ENCODE assay signal across 8 cellular contexts in genomic region chr5:14581891-14582796, GRCh38. TPM values are rescaled to one million over a fixed set of nuclear protein-coding genes. Genes with fewer than 3 reads are reported as not detected.
DNase-seq lines count a peak whose midpoint lies in the region; ATAC-seq and TF ChIP-seq lines count a peak whose summit lies in the region.

No MANE protein-coding gene starts in this region.

- H3K18ac ChIP-seq in mesendoderm (ENCODE audit: low read length), result peak overlapping the region; percentile 13

- no peaks in the 10 kb centered on the region for H3K36me3 ChIP-seq in colonic mucosa
- H3K36me3 ChIP-seq in mesendoderm (ENCODE audit: control insufficient read depth, insufficient read depth, low read length), result no peaks in the 10 kb centered on the region

- no peak overlapping the region for H2BK15ac ChIP-seq in mesendoderm (replicated peaks; ENCODE audit: low read depth)

- H3K23ac ChIP-seq in mesendoderm (ENCODE audit: low read length), result no peak overlapping the region

- peak overlapping the region; percentile 74 for H3K4me3 ChIP-seq in colonic mucosa
- peak overlapping the region; percentile 51 for H3K4me3 ChIP-seq in mesendoderm (ENCODE audit: low read length)

- H2AK5ac ChIP-seq in mesendoderm (ENCODE audit: low read length), result no peak overlapping the region

- H3K27ac ChIP-seq in colonic mucosa (peak overlapping the region; percentile 62), mesendoderm (ENCODE audit: low read depth, low read length) (no peak overlapping the region)

- intact Hi-C loops in colonic mucosa (cut with DNase I), result no loop called here

- H2BK120ac ChIP-seq in mesendoderm (ENCODE audit: low read depth, low read length), result no peak overlapping the region

- H3K4me2 ChIP-seq in mesendoderm (ENCODE audit: low read length), result peak overlapping the region; percentile 64

- no peak for TF ChIP-seq CTCF in colonic mucosa (IDR thresholded peaks at IDR 0.05)

- ATAC-seq in GM18499 (IDR thresholded peaks at IDR 0.05; ENCODE audit: insufficient read depth, unreplicated experiment), result peak; percentile 53
- peak; percentile 73 for ATAC-seq in HG02759 (IDR thresholded peaks at IDR 0.05; ENCODE audit: unreplicated experiment)

- no peak overlapping the region for H4K8ac ChIP-seq in mesendoderm (ENCODE audit: low read depth, low read length)

- H3K27me3 ChIP-seq in colonic mucosa, result no peaks in the 10 kb centered on the region
- H3K27me3 ChIP-seq in mesendoderm (ENCODE audit: insufficient read depth, low read length, poor library complexity), result no peaks in the 10 kb centered on the region

- WGBS in mesendoderm (ENCODE audit: extremely low coverage, insufficient coverage, low lambda C conversion rate), result no CpG with 5 or more reads among the region's 86 CpGs

- H3K56ac ChIP-seq in mesendoderm (ENCODE audit: low read length), result peak overlapping the region; percentile 84

- no peaks in the 10 kb centered on the region for H3K79me2 ChIP-seq in mesendoderm (ENCODE audit: control insufficient read depth, insufficient read depth, low read length)

- no peaks in the 10 kb centered on the region for H3K79me1 ChIP-seq in mesendoderm (ENCODE audit: low read length)

- no peak overlapping the region for H4K5ac ChIP-seq in mesendoderm (ENCODE audit: low read length)

- no peaks in the 10 kb centered on the region for H3K9me3 ChIP-seq in colonic mucosa

- H2BK5ac ChIP-seq in mesendoderm (ENCODE audit: low read length), result no peak overlapping the region

- H3K4ac ChIP-seq in mesendoderm (ENCODE audit: low read depth, low read length), result no peak overlapping the region

- H3K9ac ChIP-seq in colonic mucosa (ENCODE audit: low read depth in 2 of 2, low read length in 2 of 2) (peak overlapping the region; percentile 75 to 87), mesendoderm (ENCODE audit: low read length) (peak overlapping the region; percentile 69)

- H3K4me1 ChIP-seq in colonic mucosa, result no peaks in the 10 kb centered on the region
- no peaks in the 10 kb centered on the region for H3K4me1 ChIP-seq in mesendoderm (ENCODE audit: control insufficient read depth, low read depth, low read length)

- DNase-seq in NCI-H146 treated with DMSO at 0.1 percent for 48 hours (lab: John Stamatoyannopoulos, UW; ENCODE audit: unreplicated experiment), result peak; percentile 20
- peak; percentile 74 for DNase-seq in activated CD4-positive, alpha-beta T cell treated with anti-CD3 and anti-CD28 coated beads for 1 hour
- peak; percentile 75 for DNase-seq in colonic mucosa
- peak; percentile 84 for DNase-seq in mesendoderm
- DNase-seq in stimulated activated CD8-positive, alpha-beta memory T cell treated with anti-CD3 and anti-CD28 coated beads, Interleukin-2, amount 100 ng/mL, for 48 hours (ENCODE audit: low read depth in 2 of 2), result peak; percentile 69 to 73
- no peak for DNase-seq in middle frontal gyrus (ENCODE audit: extremely low spot score, low spot score)

RNA-seq across cellular contexts. Expression of gene OTULINL, which starts 0.6 kb away (rescaled TPM):
- 10 to 100 TPM; 58.5 to 60.1 TPM for total RNA-seq in colonic mucosa
- 6.0 TPM for polyA plus RNA-seq in mesendoderm (2013, experiment 1 of 2)
- polyA plus RNA-seq in mesendoderm (2013, experiment 2 of 2), result 6.1 TPM
